ENCODE assay signal across 1 cellular context in genomic region chr1:23571389-23571788, GRCh38. TPM values are rescaled to one million over a fixed set of nuclear protein-coding genes. Genes with fewer than 3 reads are reported as not detected.
"Had no signal": no experiment of that assay in that cellular context is flagged by ENCODE, and none has a peak within 500 bp of the region (broad histone marks: within the 10 kb centered on the region; RNA-seq: fewer than 3 reads in every experiment).

No MANE protein-coding gene starts in this region.

RNA-seq across cellular contexts. Expression of gene E2F2, which starts 40.4 kb away (rescaled TPM):
- polyA plus RNA-seq: naive thymus-derived CD4-positive, alpha-beta T cell had no signal
